23 cellular contexts compared by ENCODE assay signal in genomic region chr4:188727746-188728145, GRCh38.
"Had no signal": no experiment of that assay in that cellular context is flagged by ENCODE, and none has a peak within 500 bp of the region (broad histone marks: within the 10 kb centered on the region; RNA-seq: fewer than 3 reads in every experiment).

No MANE protein-coding gene starts in this region.

- H3K27ac ChIP-seq: KMS-11, RWPE1 had no signal

- DNase-seq: Kasumi-1; MM.1S; NCI-H1092 treated with DMSO at 0.1 percent for 48 hours; NCI-H1417; NCI-H1436 treated with DMSO at 0.1 percent for 48 hours; NCI-H1694; NCI-H187 treated with DMSO at 0.1 percent for 48 hours; NCI-H2029 treated with DMSO at 0.1 percent for 48 hours; NCI-H2171 treated with DMSO at 0.1 percent for 48 hours; NCI-H345; NCI-H446 treated with DMSO at 0.1 percent for 48 hours; NCI-H510A treated with DMSO at 0.1 percent for 48 hours; NCI-H526; NK-92 treated with Interleukin-12 subunit alpha and Interleukin-12 subunit beta, amount 100 ng/mL, for 24 hours; PC-3; SHP77; SK-N-SH; SW 1271; T-cell had no signal

- H3K9ac ChIP-seq: KMS-11, SK-N-SH had no signal

- H3K4me3 ChIP-seq: K562 had no signal

- H3K9me3 ChIP-seq: SK-N-SH had no signal

- FAIRE-seq: HepG2, K562 had no signal
